In genomic region chr12:47772738-47773061, GRCh38 we compare ENCODE assay signal across 8 cellular contexts. TPM values are rescaled to one million over a fixed set of nuclear protein-coding genes. Genes with fewer than 3 reads are reported as not detected.
A peak's percentile ranks its signal among the peaks of the same experiment; 100 is the strongest.
DNase-seq lines count a peak whose midpoint lies in the region; ATAC-seq and TF ChIP-seq lines count a peak whose summit lies in the region.

No MANE protein-coding gene starts in this region.

- no peaks in the 10 kb centered on the region for H3K9me3 ChIP-seq in SU-DHL-6 (ENCODE audit: insufficient read depth, low read length)

- H3K4me3 ChIP-seq in GM12875 (ENCODE audit: low read depth, low read length), result peak overlapping the region; percentile 38
- peak overlapping the region; percentile 55 for H3K4me3 ChIP-seq in SU-DHL-6 (ENCODE audit: insufficient read depth, low read length, poor library complexity, severe bottlenecking)
- H3K4me3 ChIP-seq in fibroblast of the aortic adventitia (ENCODE audit: low read depth, low read length), result peak overlapping the region; percentile 66
- peak overlapping the region; percentile 56 for H3K4me3 ChIP-seq in skeletal muscle cell (ENCODE audit: low read depth, low read length)

- DNase-seq in fibroblast of the aortic adventitia (ENCODE audit: low read depth) (no peak), skeletal muscle cell (ENCODE audit: low read depth) (no peak), NCI-H146 treated with DMSO at 0.1 percent for 48 hours (lab: John Stamatoyannopoulos, UW; ENCODE audit: unreplicated experiment) (no peak), NCI-H446 treated with DMSO at 0.1 percent for 48 hours (lab: John Stamatoyannopoulos, UW) (no peak)
- DNase-seq in activated effector memory CD4-positive, alpha-beta T cell treated with Interleukin-2 at 50 U/mL for 16 hours, result no peak

- no peaks in the 10 kb centered on the region for H3K36me3 ChIP-seq in SU-DHL-6 (ENCODE audit: low read length)

- H2AFZ ChIP-seq in SU-DHL-6 (ENCODE audit: low read depth, low read length, severe bottlenecking), result no peak overlapping the region

- no peak overlapping the region for H3K27ac ChIP-seq in SU-DHL-6 (ENCODE audit: low read depth, low read length)

- H3K4me2 ChIP-seq in SU-DHL-6 (ENCODE audit: low read depth, low read length, poor library complexity, severe bottlenecking), result peak overlapping the region; percentile 86

- H3K9ac ChIP-seq in SU-DHL-6 (ENCODE audit: low read length), result peak overlapping the region; percentile 77; the same call in 1 of the 2 replicates

- no peak for TF ChIP-seq CTCF in GM12875 (IDR thresholded peaks at IDR 0.05; ENCODE audit: borderline replicate concordance, insufficient read depth, low read depth, low read length)
- TF ChIP-seq CTCF in SU-DHL-6 (IDR thresholded peaks at IDR 0.05; ENCODE audit: insufficient read depth, low read length, poor library complexity, severe bottlenecking), result no peak
- no peak for TF ChIP-seq CTCF in fibroblast of the aortic adventitia (IDR thresholded peaks at IDR 0.05; ENCODE audit: insufficient read depth, low read length)

- no peaks in the 10 kb centered on the region for H3K27me3 ChIP-seq in SU-DHL-6 (ENCODE audit: low read length)

- no peak for ATAC-seq in HG02610 (IDR thresholded peaks at IDR 0.05; ENCODE audit: unreplicated experiment)

- H3K9me2 ChIP-seq in SU-DHL-6 (replicated peaks; ENCODE audit: insufficient read depth, low read length), result no peaks in the 10 kb centered on the region

- H4K20me1 ChIP-seq in SU-DHL-6 (ENCODE audit: low read depth, low read length), result no peaks in the 10 kb centered on the region

- H3F3A ChIP-seq in SU-DHL-6 (ENCODE audit: insufficient read depth), result no peaks in the 10 kb centered on the region

- H3K79me2 ChIP-seq in SU-DHL-6 (ENCODE audit: insufficient read depth, low read length), result no peaks in the 10 kb centered on the region

RNA-seq across cellular contexts. Expression of gene SLC48A1, which starts 0.3 kb away (rescaled TPM):
- total RNA-seq in fibroblast of the aortic adventitia (ENCODE audit: low replicate concordance), result 22.0 and 25.1 TPM in 2 replicates

RNA-seq across cellular contexts. Expression of gene RAPGEF3, which starts 14.0 kb away (rescaled TPM):
- total RNA-seq in fibroblast of the aortic adventitia (ENCODE audit: low replicate concordance), result 5.2 and 16.6 TPM in 2 replicates

RNA-seq across cellular contexts. Expression of gene HDAC7, which starts 47.0 kb away (rescaled TPM):
- total RNA-seq in fibroblast of the aortic adventitia (ENCODE audit: low replicate concordance), result 48.9 and 78.8 TPM in 2 replicates

RNA-seq across cellular contexts. Expression of gene ENDOU, which starts 47.4 kb away (rescaled TPM):
- 0.36 TPM in 1 of 2 replicates, not detected in the other for total RNA-seq in fibroblast of the aortic adventitia (ENCODE audit: low replicate concordance)
